In genomic region chr14:74550071-74550470, GRCh38 we compare ENCODE assay signal across 21 cellular contexts.
"Had no signal": no experiment of that assay in that cellular context is flagged by ENCODE, and none has a peak within 500 bp of the region (broad histone marks: within the 10 kb centered on the region; RNA-seq: fewer than 3 reads in every experiment).

No MANE protein-coding gene starts in this region.

- H3K36me3 ChIP-seq: cardiac muscle cell had no signal

- H3K4me3 Mint-ChIP-seq: activated CD4-positive, alpha-beta T cell treated with anti-CD3 and anti-CD28 coated beads for 36 hours; activated T-helper 1 cell treated with anti-CD3 and anti-CD28 coated beads, Interleukin-12 subunit alpha, Interleukin-12 subunit beta, Interleukin-2, Interleukin-4 antibody, amounts not matched to agents 30 ng/mL and 10 ng/mL and 1 ng/mL, durations not matched to agents 14 hours and 24 hours and 36 hours; effector memory CD8-positive, alpha-beta T cell; neural crest cell; stimulated activated memory B cell treated with anti-CD40 and anti-IgM and Interleukin-4, amounts not matched to agents 10 μg/mL and 1 μg/mL and 100 μg/mL, for 72 hours; WTC11 had no signal

- H3K27me3 ChIP-seq: cardiac muscle cell had no signal

- H3K4me1 Mint-ChIP-seq: stimulated activated memory B cell treated with anti-CD40 and anti-IgM and Interleukin-4, amounts not matched to agents 10 μg/mL and 1 μg/mL and 100 μg/mL, for 72 hours had no signal

- H3K36me3 Mint-ChIP-seq: activated naive CD4-positive, alpha-beta T cell treated with anti-CD3 and anti-CD28 coated beads, Interleukin-2, amount 50 U/mL, for 72 hours; stimulated activated memory B cell treated with anti-CD40 and anti-IgM and Interleukin-4, amounts not matched to agents 10 μg/mL and 1 μg/mL and 100 μg/mL, for 72 hours; WTC11 had no signal

- DNase-seq: activated CD4-positive, alpha-beta T cell treated with anti-CD3 and anti-CD28 coated beads, Interleukin-2, amount 50 U/mL, for 48 hours; activated gamma-delta T cell treated with Interleukin-2 at 50 U/mL for 16 hours; activated T-cell treated with anti-CD3 and anti-CD28 coated beads for 4 hours; amniotic stem cell; effector memory CD8-positive, alpha-beta T cell; foreskin melanocyte; glutamatergic neuron; hypothalamus; kidney; stimulated activated CD4-positive, alpha-beta T cell treated with anti-CD3 and anti-CD28 coated beads, Interleukin-4, amount 100 ng/mL, for 4 hours; SW 1271; T-helper 2 cell had no signal

- H3K27ac ChIP-seq: cardiac muscle cell had no signal

- H3K9me3 Mint-ChIP-seq: activated naive CD4-positive, alpha-beta T cell treated with anti-CD3 and anti-CD28 coated beads, Interleukin-2, amount 50 U/mL, for 72 hours; activated T-helper 1 cell treated with anti-CD3 and anti-CD28 coated beads, Interleukin-12 subunit alpha, Interleukin-12 subunit beta, Interleukin-2, Interleukin-4 antibody, amounts not matched to agents 30 ng/mL and 10 ng/mL and 1 ng/mL, durations not matched to agents 14 hours and 24 hours and 36 hours; effector memory CD8-positive, alpha-beta T cell; neural crest cell; stimulated activated memory B cell treated with anti-CD40 and anti-IgM and Interleukin-4, amounts not matched to agents 10 μg/mL and 1 μg/mL and 100 μg/mL, for 72 hours; WTC11 had no signal

- H3K27me3 Mint-ChIP-seq: activated CD4-positive, alpha-beta T cell treated with anti-CD3 and anti-CD28 coated beads for 36 hours had no signal

- FAIRE-seq: kidney had no signal

- ATAC-seq: activated CD4-positive, alpha-beta T cell treated with anti-CD3 and anti-CD28 coated beads for 36 hours; effector memory CD8-positive, alpha-beta T cell; left lobe of liver; sciatic nerve; stimulated activated memory B cell treated with anti-CD40 and anti-IgM and Interleukin-4, amounts not matched to agents 10 μg/mL and 1 μg/mL and 100 μg/mL, for 72 hours had no signal

- H3K4me3 ChIP-seq: cardiac muscle cell had no signal

- H3K27ac Mint-ChIP-seq: activated CD4-positive, alpha-beta T cell treated with anti-CD3 and anti-CD28 coated beads for 36 hours; activated T-helper 1 cell treated with anti-CD3 and anti-CD28 coated beads, Interleukin-12 subunit alpha, Interleukin-12 subunit beta, Interleukin-2, Interleukin-4 antibody, amounts not matched to agents 30 ng/mL and 10 ng/mL and 1 ng/mL, durations not matched to agents 14 hours and 24 hours and 36 hours; effector memory CD8-positive, alpha-beta T cell; stimulated activated memory B cell treated with anti-CD40 and anti-IgM and Interleukin-4, amounts not matched to agents 10 μg/mL and 1 μg/mL and 100 μg/mL, for 72 hours; WTC11 had no signal
